Comparison of ENCODE assay signal across 23 cellular contexts in the genomic region with DNA sequence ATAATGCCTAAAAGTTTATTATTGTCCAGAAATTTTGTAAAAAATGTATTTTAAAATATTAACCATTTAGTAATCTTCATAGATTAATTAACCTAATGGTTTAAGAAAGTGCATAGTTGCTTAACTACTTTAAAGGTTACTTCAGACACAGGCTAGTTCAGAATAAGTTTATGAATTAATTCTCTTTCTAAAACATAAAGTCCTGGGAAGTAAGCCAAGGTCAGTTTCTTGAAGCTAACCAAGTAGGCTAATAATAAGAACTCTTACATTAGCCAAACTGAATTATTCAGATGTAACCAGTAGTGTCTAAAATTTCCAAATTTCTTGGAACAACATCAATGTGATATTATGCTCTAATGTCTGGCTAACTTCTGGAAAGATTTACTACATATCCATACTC.
"Had no signal": no experiment of that assay in that cellular context is flagged by ENCODE, and none has a peak within 500 bp of the region (broad histone marks: within the 10 kb centered on the region; RNA-seq: fewer than 3 reads in every experiment).

No MANE protein-coding gene starts in this region.

- H3K27ac Mint-ChIP-seq: IgD-negative memory B cell had no signal

- H3K4me3 ChIP-seq: K562, SJSA1, SK-N-MC had no signal

- H3K27me3 ChIP-seq: SJSA1 had no signal

- H3K4me3 Mint-ChIP-seq: IgD-negative memory B cell had no signal

- ATAC-seq: K562 had no signal

- H3K4me1 ChIP-seq: SJSA1 had no signal

- H3K27me3 Mint-ChIP-seq: IgD-negative memory B cell had no signal

- H3K4me1 Mint-ChIP-seq: IgD-negative memory B cell had no signal

- H3K36me3 ChIP-seq: SJSA1 had no signal

- H3K27ac ChIP-seq: HL-60, KMS-11, SJSA1, SK-N-MC had no signal

- DNase-seq: Kasumi-1, MM.1S, NCI-H1092 treated with DMSO at 0.1 percent for 48 hours, NCI-H1436, NCI-H187, NCI-H2029, NCI-H2081 treated with DMSO at 0.1 percent for 48 hours, NCI-H2171, NCI-H226, NCI-H446, NCI-H510A, NCI-H524 treated with DMSO at 0.1 percent for 48 hours, NCI-H69, NCI-H774, Right ventricle myocardium superior, RPMI8226, SIG-M5 had no signal

- H3K36me3 Mint-ChIP-seq: IgD-negative memory B cell had no signal
